ENCODE assay signal across 9 cellular contexts in the genomic region with DNA sequence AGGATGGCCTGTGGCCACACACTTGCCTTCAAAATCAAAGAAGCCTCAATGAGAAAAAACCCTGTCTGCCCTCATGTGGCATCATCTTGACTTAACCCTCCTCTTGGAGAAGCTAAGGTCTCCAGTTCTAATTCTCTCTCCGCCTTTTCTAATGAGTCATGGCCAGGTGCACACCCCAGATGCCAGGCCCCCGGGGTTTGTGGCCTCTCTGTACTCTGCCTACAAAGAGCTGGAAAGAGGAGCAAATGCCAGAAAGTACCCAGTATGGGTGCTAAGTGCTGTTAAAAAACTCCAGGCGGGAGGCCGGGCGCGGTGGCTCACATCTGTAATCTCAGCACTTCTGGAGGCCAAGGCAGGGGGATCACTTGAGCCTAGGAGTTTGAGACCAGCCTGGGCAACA. TPM values are rescaled to one million over a fixed set of nuclear protein-coding genes. Genes with fewer than 3 reads are reported as not detected.
"Had no signal": no experiment of that assay in that cellular context is flagged by ENCODE, and none has a peak within 500 bp of the region (broad histone marks: within the 10 kb centered on the region; RNA-seq: fewer than 3 reads in every experiment).

No MANE protein-coding gene starts in this region.

RNA-seq across cellular contexts. Expression of a gene that starts 20.2 kb away (rescaled TPM):
- total RNA-seq: astrocyte, cardiac septum, chondrocyte, endodermal cell, frontal cortex, mesenteric fat pad, myocyte, prostate gland, smooth muscle cell had no signal
- polyA plus RNA-seq: smooth muscle cell had no signal
